In genomic region chr12:100512692-100513091, GRCh38 we compare ENCODE assay signal across 9 cellular contexts. TPM values are rescaled to one million over a fixed set of nuclear protein-coding genes. Genes with fewer than 3 reads are reported as not detected.
"Had no signal": no experiment of that assay in that cellular context is flagged by ENCODE, and none has a peak within 500 bp of the region (broad histone marks: within the 10 kb centered on the region; RNA-seq: fewer than 3 reads in every experiment).

No MANE protein-coding gene starts in this region.

- FAIRE-seq: G401.6, GM12878, GM12891, GM12892, GM18507, GM19239 had no signal

- ATAC-seq: GM12878 had no signal

- H3K4me3 ChIP-seq: GM12878 had no signal

- DNase-seq: GDM1, GF-D8 had no signal

RNA-seq across cellular contexts. Expression of gene NR1H4, which starts 39.0 kb away (rescaled TPM):
- total RNA-seq: G401, GM12878 had no signal
